ENCODE assay signal across 10 cellular contexts in genomic region chr18:38321262-38321661, GRCh38.
"Had no signal": no experiment of that assay in that cellular context is flagged by ENCODE, and none has a peak within 500 bp of the region (broad histone marks: within the 10 kb centered on the region; RNA-seq: fewer than 3 reads in every experiment).

No MANE protein-coding gene starts in this region.

- H3K4me3 ChIP-seq: GM23338 had no signal

- H2AFZ ChIP-seq: GM23338 had no signal

- FAIRE-seq: H1, H54, HepG2 had no signal

- H3K9ac ChIP-seq: KMS-11 had no signal

- H3K4me2 ChIP-seq: GM23338, KMS-11 had no signal

- DNase-seq: H9, HCEC 1CT, HFFc6, KBM-7 had no signal

- H3K27ac ChIP-seq: HL-60, KMS-11 had no signal
